Comparison of ENCODE assay signal across 3 cellular contexts in the genomic region with DNA sequence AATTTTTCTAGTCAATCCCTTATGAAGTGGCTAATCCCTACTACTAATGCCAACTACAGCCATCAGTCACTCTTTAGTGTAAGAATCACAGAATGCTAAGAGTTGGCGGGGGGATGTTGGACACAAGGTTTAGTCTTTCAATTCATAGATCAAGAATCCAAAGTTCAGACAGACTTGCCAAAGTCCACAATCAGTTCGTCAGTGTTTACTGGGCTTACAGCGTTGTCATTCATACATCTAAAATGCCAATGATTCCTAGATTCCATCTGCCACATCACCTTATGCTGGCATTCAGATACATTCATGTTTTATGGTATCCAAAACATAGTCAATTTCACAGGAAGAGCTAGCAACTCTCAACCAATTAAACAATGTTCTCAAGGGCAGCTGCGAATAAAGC.
A peak's percentile ranks its signal among the peaks of the same experiment; 100 is the strongest.
TF ChIP-seq lines count a peak whose summit lies in the region.

No MANE protein-coding gene starts in this region.

TF ChIP-seq in GM12891, 5 proteins besides CTCF, POLR2A, EP300 and RAD21:
- TF ChIP-seq POU2F2 (IDR thresholded peaks at IDR 0.05; ENCODE audit: low read depth, low read length) (no peak), SPI1 (IDR thresholded peaks at IDR 0.05; ENCODE audit: low read depth, low read length) (no peak), TAF1 (IDR thresholded peaks at IDR 0.05; ENCODE audit: low read depth, low read length) (no peak), POLR2AphosphoS5 (IDR thresholded peaks at IDR 0.05; ENCODE audit: low read depth, low read length) (no peak)

TF ChIP-seq in GM12878, 131 proteins besides CTCF, POLR2A, EP300 and RAD21:
- TF ChIP-seq, protein P1, sequence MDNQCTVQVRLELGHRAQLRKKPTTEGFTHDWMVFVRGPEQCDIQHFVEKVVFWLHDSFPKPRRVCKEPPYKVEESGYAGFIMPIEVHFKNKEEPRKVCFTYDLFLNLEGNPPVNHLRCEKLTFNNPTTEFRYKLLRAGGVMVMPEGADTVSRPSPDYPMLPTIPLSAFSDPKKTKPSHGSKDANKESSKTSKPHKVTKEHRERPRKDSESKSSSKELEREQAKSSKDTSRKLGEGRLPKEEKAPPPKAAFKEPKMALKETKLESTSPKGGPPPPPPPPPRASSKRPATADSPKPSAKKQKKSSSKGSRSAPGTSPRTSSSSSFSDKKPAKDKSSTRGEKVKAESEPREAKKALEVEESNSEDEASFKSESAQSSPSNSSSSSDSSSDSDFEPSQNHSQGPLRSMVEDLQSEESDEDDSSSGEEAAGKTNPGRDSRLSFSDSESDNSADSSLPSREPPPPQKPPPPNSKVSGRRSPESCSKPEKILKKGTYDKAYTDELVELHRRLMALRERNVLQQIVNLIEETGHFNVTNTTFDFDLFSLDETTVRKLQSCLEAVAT (IDR thresholded peaks at IDR 0.05): no peak
- TF ChIP-seq, protein P2, sequence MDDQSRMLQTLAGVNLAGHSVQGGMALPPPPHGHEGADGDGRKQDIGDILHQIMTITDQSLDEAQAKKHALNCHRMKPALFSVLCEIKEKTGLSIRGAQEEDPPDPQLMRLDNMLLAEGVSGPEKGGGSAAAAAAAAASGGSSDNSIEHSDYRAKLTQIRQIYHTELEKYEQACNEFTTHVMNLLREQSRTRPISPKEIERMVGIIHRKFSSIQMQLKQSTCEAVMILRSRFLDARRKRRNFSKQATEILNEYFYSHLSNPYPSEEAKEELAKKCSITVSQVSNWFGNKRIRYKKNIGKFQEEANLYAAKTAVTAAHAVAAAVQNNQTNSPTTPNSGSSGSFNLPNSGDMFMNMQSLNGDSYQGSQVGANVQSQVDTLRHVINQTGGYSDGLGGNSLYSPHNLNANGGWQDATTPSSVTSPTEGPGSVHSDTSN (IDR thresholded peaks at IDR 0.05; ENCODE audit: insufficient replicate concordance, low read depth, low read length): no peak
TF ChIP-seq in GM12878: peak in this region for 0.

TF ChIP-seq in HepG2, 621 proteins besides CTCF, POLR2A, EP300 and RAD21:
- peak; percentile 48 for TF ChIP-seq HNF4A (CRISPR knock-in tag; IDR thresholded peaks at IDR 0.05)
- no peak for TF ChIP-seq ATF1 (CRISPR knock-in tag; IDR thresholded peaks at IDR 0.05)
- TF ChIP-seq PLRG1 (conservative IDR thresholded peaks at IDR 0.05): no peak
- no peak for TF ChIP-seq ZBTB20 (CRISPR knock-in tag; IDR thresholded peaks at IDR 0.05; ENCODE audit: borderline replicate concordance, low read depth)
- peak; percentile 61; the same call in 1 of the 2 replicates for TF ChIP-seq NCOR1 (IDR thresholded peaks at IDR 0.05; ENCODE audit: borderline replicate concordance, low read length)
- TF ChIP-seq ZNF644 (CRISPR knock-in tag; IDR thresholded peaks at IDR 0.05; ENCODE audit: low read depth): no peak
